ENCODE assay signal across 12 cellular contexts in the genomic region with DNA sequence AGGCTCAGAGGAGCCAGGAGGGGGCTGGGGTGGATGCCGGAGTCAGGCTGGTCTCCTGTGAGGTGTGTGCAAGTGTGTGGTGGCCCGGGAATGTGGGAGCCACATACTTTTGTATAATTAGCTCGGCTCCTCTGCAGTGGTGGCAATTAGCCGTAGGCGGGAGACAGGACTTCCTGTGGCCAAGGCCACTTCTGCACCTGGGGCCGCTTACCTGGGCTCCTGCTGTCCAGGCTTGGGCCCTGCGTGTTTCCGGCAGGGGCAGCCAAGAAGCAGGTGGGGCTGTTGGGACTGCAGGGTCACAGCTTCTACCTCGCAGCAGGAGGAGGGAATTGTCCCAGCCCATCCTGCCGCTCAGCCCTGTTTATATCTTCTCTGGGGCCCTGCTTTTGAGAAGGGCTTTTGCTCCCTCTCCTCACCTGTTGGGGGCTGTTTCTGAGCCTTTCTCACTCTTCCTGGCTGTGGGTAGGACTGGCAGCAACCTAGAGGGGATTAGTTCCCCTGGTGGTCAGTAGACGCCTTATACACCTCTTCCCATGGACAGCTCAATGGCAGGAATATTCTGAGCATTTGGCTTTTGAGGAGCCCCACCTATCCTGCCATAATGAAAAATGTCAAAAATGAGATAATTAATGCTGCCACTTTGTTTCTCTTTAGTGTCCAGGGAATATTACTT.
DNase-seq lines count a peak whose midpoint lies in the region; FAIRE-seq and TF ChIP-seq lines count a peak whose summit lies in the region.
"Had no signal": no experiment of that assay in that cellular context is flagged by ENCODE, and none has a peak within 500 bp of the region (broad histone marks: within the 10 kb centered on the region; RNA-seq: fewer than 3 reads in every experiment).

No MANE protein-coding gene starts in this region.

- in situ Hi-C loops in GM13977 (cut with MboI; ENCODE audit: low pct_unique_long_range_greater_than_20kb, low sequenced_read_pairs, unreplicated experiment) = no loop called here

- H3K4me1 Mint-ChIP-seq in HFFc6 (ENCODE audit: low read depth) = no peaks in the 10 kb centered on the region
- H3K4me1 Mint-ChIP-seq: B cell had no signal

- TF ChIP-seq CTCF in HFFc6 (IDR thresholded peaks at IDR 0.05) (peak; percentile 25), GM13977 (IDR thresholded peaks at IDR 0.05; ENCODE audit: extremely low read depth, insufficient read depth, missing control alignments) (no peak)

- peak; percentile 96 for DNase-seq in DMS53 (lab: John Stamatoyannopoulos, UW)
- no peak for DNase-seq in HFFc6
- peak; percentile 25 for DNase-seq in RPMI8226
- DNase-seq in islet precursor cell = peak; percentile 94
- no peak for DNase-seq in GM13977 (ENCODE audit: low spot score)
- no peak for DNase-seq in RCC 7860 (ENCODE audit: low spot score)
- no peak for DNase-seq in cerebellar nuclear complex (lab: John Stamatoyannopoulos, UW)
- DNase-seq: activated CD4-positive, alpha-beta memory T cell treated with anti-CD3 and anti-CD28 coated beads for 36 hours; amygdala; NCI-H524 treated with DMSO at 0.1 percent for 48 hours; Right ventricle myocardium superior had no signal

- H3K36me3 Mint-ChIP-seq in HFFc6 (ENCODE audit: low read depth) = no peaks in the 10 kb centered on the region
- H3K36me3 Mint-ChIP-seq: activated CD4-positive, alpha-beta memory T cell treated with anti-CD3 and anti-CD28 coated beads for 36 hours had no signal

- no peak overlapping the region for H3K27ac Mint-ChIP-seq in HFFc6
- H3K27ac Mint-ChIP-seq: activated CD4-positive, alpha-beta memory T cell treated with anti-CD3 and anti-CD28 coated beads for 36 hours; B cell had no signal

- H3K27me3 Mint-ChIP-seq in HFFc6 (ENCODE audit: insufficient read depth) = peaks cover 14% of the 10 kb centered on the region

- no peaks in the 10 kb centered on the region for H3K9me3 Mint-ChIP-seq in HFFc6
- H3K9me3 Mint-ChIP-seq: activated CD4-positive, alpha-beta memory T cell treated with anti-CD3 and anti-CD28 coated beads for 36 hours had no signal

- no peak overlapping the region for H3K4me3 Mint-ChIP-seq in HFFc6
- H3K4me3 Mint-ChIP-seq: activated CD4-positive, alpha-beta memory T cell treated with anti-CD3 and anti-CD28 coated beads for 36 hours; B cell had no signal

- FAIRE-seq in RCC 7860 (lab: Jason Lieb, UNC) = no peak

Comparison
In these comparisons a context has a peak if more than half of its experiments do, and no peak if none do; other contexts are left out.
1. DNase-seq: peak in DMS53 (single experiment), RPMI8226 (single experiment) and islet precursor cell (single experiment); none in HFFc6 (single experiment), GM13977 (single experiment), RCC 7860 (single experiment) and cerebellar nuclear complex (0 of 2).